Comparison of ENCODE assay signal across 11 cellular contexts in genomic region chr16:4290236-4290830, GRCh38. TPM values are rescaled to one million over a fixed set of nuclear protein-coding genes. Genes with fewer than 3 reads are reported as not detected.
DNase-seq lines count a peak whose midpoint lies in the region; ATAC-seq and TF ChIP-seq lines count a peak whose summit lies in the region.
"Had no signal": no experiment of that assay in that cellular context is flagged by ENCODE, and none has a peak within 500 bp of the region (broad histone marks: within the 10 kb centered on the region; RNA-seq: fewer than 3 reads in every experiment).

No MANE protein-coding gene starts in this region.

- H3K27me3 ChIP-seq in tibial artery = no peaks in the 10 kb centered on the region
- no peaks in the 10 kb centered on the region for H3K27me3 ChIP-seq in uterus

- TF ChIP-seq POLR2A in uterus (IDR thresholded peaks at IDR 0.05) = no peak

- CTCF ChIA-PET in RWPE1 (lab: Yijun Ruan, JAX) = interaction anchor here (0.6 to 0.9 kb wide), 7 partner anchors 18 to 117 kb away, joined by 3 to 4 read pairs (median 3); no protein-coding TSS in a partner anchor

- no peaks in the 10 kb centered on the region for H3K36me3 ChIP-seq in tibial artery
- no peaks in the 10 kb centered on the region for H3K36me3 ChIP-seq in uterus

- H3K27ac ChIP-seq in RWPE1 = peak overlapping the region; percentile 99
- peak overlapping the region; percentile 34 to 79 for H3K27ac ChIP-seq in tibial artery
- peak overlapping the region in 1 of 2 donors; percentile 41 for H3K27ac ChIP-seq in uterus
- H3K27ac ChIP-seq: SK-N-MC had no signal

- H3K4me3 ChIP-seq in fibroblast of the aortic adventitia (ENCODE audit: low read depth, low read length) = no peak overlapping the region
- no peak overlapping the region for H3K4me3 ChIP-seq in tibial artery
- H3K4me3 ChIP-seq in uterus = no peak overlapping the region
- H3K4me3 ChIP-seq: SK-N-MC had no signal

- DNase-seq in NCI-H2029 (lab: John Stamatoyannopoulos, UW) = peak; percentile 29
- DNase-seq in NCI-H2029 treated with DMSO at 0.1 percent for 48 hours (lab: John Stamatoyannopoulos, UW) = no peak
- DNase-seq in RWPE1 (ENCODE audit: low spot score) = peak; percentile 50
- peak; percentile 51 for DNase-seq in fibroblast of the aortic adventitia (ENCODE audit: low read depth)
- no peak for DNase-seq in tibial artery
- no peak for DNase-seq in NCI-H128 (lab: John Stamatoyannopoulos, UW; ENCODE audit: unreplicated experiment)
- no peak for DNase-seq in uterus
- DNase-seq: C1 segment of cervical spinal cord, left colon had no signal

- no peak for ATAC-seq in GM18858 (IDR thresholded peaks at IDR 0.05; ENCODE audit: unreplicated experiment)
- ATAC-seq: left colon had no signal

- H3K4me1 ChIP-seq in tibial artery (peaks cover 0 to 61% (median 41%) of the 10 kb centered on the region in 4 donors), uterus (peaks cover 7 to 11% of the 10 kb centered on the region in 2 donors)

- intact Hi-C loops in tibial artery (cut with DNase I; ENCODE audit: low total_unique reads) (no loop called here), uterus (cut with DNase I; ENCODE audit: low total_unique reads) (no loop called here)

- peak; percentile 49 for TF ChIP-seq CTCF in RWPE1 (conservative IDR thresholded peaks at IDR 0.05; ENCODE audit: low read depth)
- TF ChIP-seq CTCF in fibroblast of the aortic adventitia (IDR thresholded peaks at IDR 0.05; ENCODE audit: insufficient read depth, low read length) = peak; percentile 34
- peak; percentile 9 to 19 for TF ChIP-seq CTCF in tibial artery (IDR thresholded peaks at IDR 0.05)
- peak in 1 of 4 experiments; percentile 33 for TF ChIP-seq CTCF in uterus (IDR thresholded peaks at IDR 0.05)

- H3K9me3 ChIP-seq in tibial artery = no peaks in the 10 kb centered on the region
- H3K9me3 ChIP-seq in uterus = no peaks in the 10 kb centered on the region

- POLR2A ChIA-PET in RWPE1 (lab: Yijun Ruan, JAX; ENCODE audit: low non-redundant PET) = no interaction called here

RNA-seq across cellular contexts. Expression of gene TFAP4, which starts 17.5 kb away (rescaled TPM):
- total RNA-seq in fibroblast of the aortic adventitia (ENCODE audit: low replicate concordance) = 5.5 and 10.6 TPM in 2 replicates
- total RNA-seq in uterus = 10 to 100 TPM in 2 of 4 donors, 1 to 10 TPM in 2; 2.1 to 18.7 (median 8.2) TPM

RNA-seq across cellular contexts. Expression of gene GLIS2, which starts 25.5 kb away (rescaled TPM):
- total RNA-seq in fibroblast of the aortic adventitia (ENCODE audit: low replicate concordance) (3.3 and 6.6 TPM in 2 replicates), uterus (10 to 100 TPM in 1 of 4 donors, 1 to 10 TPM in 3; 2.9 to 55.8 (median 5.1) TPM)

RNA-seq across cellular contexts. Expression of gene SRL, which starts 48.5 kb away (rescaled TPM):
- total RNA-seq in fibroblast of the aortic adventitia (ENCODE audit: low replicate concordance) (0.09 and 0.25 TPM in 2 replicates), uterus (10 to 100 TPM in 1 of 4 donors, 1 to 10 TPM in 2, under 1 TPM in 1; 0.29 to 10.1 (median 7.6) TPM)

Comparison
In these comparisons a context has a peak if more than half of its experiments do, and no peak if none do; other contexts are left out.
1. DNase-seq: peak in NCI-H2029 (single experiment), RWPE1 (single experiment) and fibroblast of the aortic adventitia (single experiment); none in NCI-H2029 treated with DMSO at 0.1 percent for 48 hours (single experiment), tibial artery (0 of 2), NCI-H128 (single experiment) and uterus (0 of 2).